Comparison of ENCODE assay signal across 8 cellular contexts in the genomic region with DNA sequence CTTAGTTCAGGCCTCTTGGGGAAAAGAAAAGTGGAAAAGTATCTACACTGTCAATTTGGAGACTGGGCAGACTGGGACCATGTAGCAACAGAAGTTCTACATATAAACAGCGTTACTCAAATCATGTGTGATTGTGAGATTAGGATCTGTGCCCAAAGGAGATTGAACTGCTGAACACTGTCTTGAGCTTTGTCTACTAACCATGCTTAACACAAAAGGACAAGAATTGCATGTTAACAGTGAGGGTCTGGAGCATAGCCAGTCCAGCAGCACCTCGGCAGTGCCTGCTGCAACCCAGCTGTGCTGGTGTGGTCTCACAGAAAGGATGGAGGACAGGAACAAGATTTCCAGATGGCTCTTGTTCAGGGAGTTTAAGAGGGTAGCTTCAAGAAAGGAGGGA.
DNase-seq lines count a peak whose midpoint lies in the region; ATAC-seq lines count a peak whose summit lies in the region.

No MANE protein-coding gene starts in this region.

- ATAC-seq in memory B cell (ENCODE audit: low read depth), result no peak

- DNase-seq in AG20443 (ENCODE audit: low spot score), result peak; percentile 40
- peak; percentile 38 for DNase-seq in HCEC 1CT
- peak; percentile 80 for DNase-seq in adipocyte (ENCODE audit: low read depth)
- no peak for DNase-seq in memory B cell (ENCODE audit: low spot score in 2 of 2)
- DNase-seq in NK-92 (lab: John Stamatoyannopoulos, UW; ENCODE audit: unreplicated experiment), result no peak
- DNase-seq in NCI-H226, result no peak
- no peak for DNase-seq in amygdala (lab: John Stamatoyannopoulos, UW)
- DNase-seq in NCI-H524 treated with DMSO at 0.1 percent for 48 hours (lab: John Stamatoyannopoulos, UW), result no peak

- no peak overlapping the region for H3K4me3 ChIP-seq in adipocyte (ENCODE audit: low read length)

- peaks cover 3% of the 10 kb centered on the region for H3K27me3 Mint-ChIP-seq in memory B cell

- peaks cover 55% of the 10 kb centered on the region for H3K4me1 ChIP-seq in adipocyte (ENCODE audit: control insufficient read depth, insufficient read depth, low read length)

- H3K9me3 Mint-ChIP-seq in memory B cell, result no peaks in the 10 kb centered on the region

- H3K36me3 ChIP-seq in adipocyte (ENCODE audit: control insufficient read depth, insufficient read depth, low read length, severe bottlenecking), result no peaks in the 10 kb centered on the region

- no peak overlapping the region for H3K4me3 Mint-ChIP-seq in memory B cell

- H3K9me3 ChIP-seq in adipocyte (ENCODE audit: control insufficient read depth, low read length), result no peaks in the 10 kb centered on the region

- peaks cover 13% of the 10 kb centered on the region for H3K4me1 Mint-ChIP-seq in memory B cell

- H3K27ac Mint-ChIP-seq in memory B cell, result peak overlapping the region; percentile 40

- H3K9ac ChIP-seq in adipocyte (ENCODE audit: low read length), result no peak overlapping the region

- H3K36me3 Mint-ChIP-seq in memory B cell, result no peaks in the 10 kb centered on the region

- H3K27me3 ChIP-seq in adipocyte (replicated peaks; ENCODE audit: control insufficient read depth, insufficient read depth, low read length), result no peaks in the 10 kb centered on the region

Comparison
In these comparisons a context has a peak if more than half of its experiments do, and no peak if none do; other contexts are left out.
1. DNase-seq: peak in AG20443 (single experiment), HCEC 1CT (single experiment) and adipocyte (single experiment); none in memory B cell (0 of 2), NK-92 (single experiment), NCI-H226 (single experiment), amygdala (0 of 56) and NCI-H524 treated with DMSO at 0.1 percent for 48 hours (single experiment).